In the genomic region with DNA sequence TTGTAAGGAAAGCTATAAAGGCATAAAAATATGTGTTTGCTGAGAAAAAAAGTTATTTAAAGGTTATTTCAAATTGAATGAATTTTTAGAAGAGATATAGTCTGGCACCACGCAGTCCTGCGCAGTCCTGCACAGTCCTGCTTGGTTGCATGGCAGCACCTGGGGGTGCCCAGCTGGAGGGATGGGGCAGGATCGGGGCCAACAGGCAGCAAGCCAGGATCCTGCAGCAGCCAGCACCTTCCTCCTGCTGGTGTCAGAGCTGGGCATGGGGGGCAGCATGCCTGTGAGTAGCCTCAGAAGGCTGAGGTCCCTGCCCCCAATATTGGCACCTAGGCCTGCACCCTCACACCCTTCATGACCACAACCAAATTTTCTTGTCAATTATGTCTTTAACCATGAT, we compare ENCODE assay signal across 20 cellular contexts.
"Had no signal": no experiment of that assay in that cellular context is flagged by ENCODE, and none has a peak within 500 bp of the region (broad histone marks: within the 10 kb centered on the region; RNA-seq: fewer than 3 reads in every experiment).

No MANE protein-coding gene starts in this region.

- H3K27ac ChIP-seq: adrenal gland, coronary artery, foreskin keratinocyte, skin epidermis, tibial nerve, vagina, WERI-Rb-1 had no signal

- H3K9me3 ChIP-seq: adrenal gland, mucosa of descending colon, tibial nerve, vagina had no signal

- H3K36me3 ChIP-seq: adrenal gland, vagina, WERI-Rb-1 had no signal

- H3K36me3 Mint-ChIP-seq: activated CD4-positive, alpha-beta memory T cell treated with anti-CD3 and anti-CD28 coated beads for 36 hours; natural killer cell had no signal

- DNase-seq: activated CD4-positive, alpha-beta memory T cell treated with anti-CD3 and anti-CD28 coated beads for 36 hours; activated CD8-positive, alpha-beta memory T cell treated with anti-CD3 and anti-CD28 coated beads, Interleukin-2, amount 10 ng/mL, durations not matched to agents 7 days and 5 days; activated naive CD4-positive, alpha-beta T cell treated with anti-CD3 and anti-CD28 coated beads, Interleukin-2, amount 50 U/mL, for 16 hours; activated T-cell treated with anti-CD3 and anti-CD28 coated beads, Interleukin-2, amount 50 U/mL, for 1 hour; adrenal gland; effector CD8-positive, alpha-beta T cell; foreskin keratinocyte; glutamatergic neuron; mucosa of descending colon; natural killer cell; stimulated activated CD4-positive, alpha-beta T cell treated with anti-CD3 and anti-CD28 coated beads, Interleukin-15, amount 100 ng/mL, for 24 hours; stimulated activated CD4-positive, alpha-beta T cell treated with anti-CD3 and anti-CD28 coated beads, Interleukin-4, amount 100 ng/mL, for 1 hour; stimulated activated naive CD4-positive, alpha-beta T cell treated with Interleukin-2 at 50 U/mL for 16 hours; WERI-Rb-1 had no signal

- ATAC-seq: activated CD8-positive, alpha-beta memory T cell treated with anti-CD3 and anti-CD28 coated beads, Interleukin-2, amount 10 ng/mL, durations not matched to agents 7 days and 5 days; mucosa of descending colon had no signal

- H3K27me3 Mint-ChIP-seq: activated CD4-positive, alpha-beta memory T cell treated with anti-CD3 and anti-CD28 coated beads for 36 hours; activated CD8-positive, alpha-beta memory T cell treated with anti-CD3 and anti-CD28 coated beads, Interleukin-2, amount 10 ng/mL, durations not matched to agents 7 days and 5 days had no signal

- H3K27me3 ChIP-seq: adrenal gland, foreskin keratinocyte, tibial nerve, vagina had no signal

- H3K4me3 Mint-ChIP-seq: activated CD4-positive, alpha-beta memory T cell treated with anti-CD3 and anti-CD28 coated beads for 36 hours; activated CD8-positive, alpha-beta memory T cell treated with anti-CD3 and anti-CD28 coated beads, Interleukin-2, amount 10 ng/mL, durations not matched to agents 7 days and 5 days; natural killer cell; T-helper 1 cell treated with Interleukin-12 subunit alpha and Interleukin-12 subunit beta and Interleukin-4 antibody, amounts not matched to agents 30 μg/mL and 1 μg/mL, for 36 hours had no signal

- H3K4me3 ChIP-seq: adrenal gland, coronary artery, mucosa of descending colon, skin epidermis, tibial nerve, vagina had no signal

- H3K9me3 Mint-ChIP-seq: activated CD4-positive, alpha-beta memory T cell treated with anti-CD3 and anti-CD28 coated beads for 36 hours; activated T-helper 2 cell treated with anti-CD3 and anti-CD28 coated beads, Interferon-gamma antibody, Interleukin-2, Interleukin-4, amounts not matched to agents 10 μg/mL and 5 μg/mL and 100 μg/mL, durations not matched to agents 14 hours and 24 hours and 36 hours; natural killer cell; T-helper 1 cell treated with Interleukin-12 subunit alpha and Interleukin-12 subunit beta and Interleukin-4 antibody, amounts not matched to agents 30 μg/mL and 1 μg/mL, for 36 hours had no signal

- H3K27ac Mint-ChIP-seq: activated CD4-positive, alpha-beta memory T cell treated with anti-CD3 and anti-CD28 coated beads for 36 hours; activated CD8-positive, alpha-beta memory T cell treated with anti-CD3 and anti-CD28 coated beads, Interleukin-2, amount 10 ng/mL, durations not matched to agents 7 days and 5 days; activated T-helper 2 cell treated with anti-CD3 and anti-CD28 coated beads, Interferon-gamma antibody, Interleukin-2, Interleukin-4, amounts not matched to agents 10 μg/mL and 5 μg/mL and 100 μg/mL, durations not matched to agents 14 hours and 24 hours and 36 hours; T-helper 1 cell treated with Interleukin-12 subunit alpha and Interleukin-12 subunit beta and Interleukin-4 antibody, amounts not matched to agents 30 μg/mL and 1 μg/mL, for 36 hours had no signal
